Comparison of ENCODE assay signal across 14 cellular contexts in the genomic region with DNA sequence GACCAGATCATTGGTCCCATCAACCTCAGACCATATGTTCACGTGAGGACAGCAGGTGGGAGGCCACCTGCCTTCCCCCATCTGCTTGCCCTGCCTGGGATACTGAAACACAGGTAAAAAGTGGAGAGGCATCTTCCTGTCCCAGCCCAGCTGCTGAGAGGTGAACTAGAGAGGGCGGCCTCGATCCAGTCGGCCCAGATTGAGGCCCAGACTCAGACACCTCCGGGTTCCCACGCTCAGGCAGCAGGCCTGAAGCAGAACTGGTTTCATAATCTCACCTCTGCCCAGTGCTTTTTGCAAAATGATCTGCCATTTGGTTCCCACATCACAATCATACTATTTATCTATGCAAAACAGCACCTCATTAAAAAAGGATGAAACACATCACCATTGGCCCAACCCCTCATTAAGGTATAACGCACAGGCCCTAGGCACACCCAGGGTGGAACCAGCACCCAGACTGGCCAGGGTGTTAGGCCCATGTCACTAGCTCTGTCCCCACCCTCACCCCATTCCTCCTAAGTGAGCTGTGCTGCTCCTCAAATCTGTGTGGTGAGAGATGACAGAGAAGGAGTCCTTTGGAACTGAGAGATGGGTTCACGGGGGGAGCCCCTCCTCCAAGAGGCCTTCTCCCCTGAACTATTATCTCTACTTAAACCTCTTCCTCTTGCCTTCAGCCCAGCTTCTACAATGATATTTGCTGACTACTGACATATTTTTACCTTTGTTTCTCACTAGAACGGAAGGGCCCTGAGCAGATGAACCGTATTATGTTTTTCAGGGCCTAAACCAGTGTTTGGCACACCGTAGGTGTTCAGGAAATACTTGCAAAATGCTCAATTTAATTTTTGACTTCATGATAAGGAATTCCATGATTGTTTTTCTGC.
A peak's percentile ranks its signal among the peaks of the same experiment; 100 is the strongest.
DNase-seq lines count a peak whose midpoint lies in the region; ATAC-seq and TF ChIP-seq lines count a peak whose summit lies in the region.
"Had no signal": no experiment of that assay in that cellular context is flagged by ENCODE, and none has a peak within 500 bp of the region (broad histone marks: within the 10 kb centered on the region; RNA-seq: fewer than 3 reads in every experiment).

No MANE protein-coding gene starts in this region.

- intact Hi-C loops in mucosa of descending colon (cut with DNase I, micrococcal nuclease) = no loop called here

- H3K4me1 Mint-ChIP-seq in CD4-positive, CD25-positive, alpha-beta regulatory T cell = peaks cover 22 to 70% (median 56%) of the 10 kb centered on the region in 4 donors
- H3K4me1 Mint-ChIP-seq in activated naive CD8-positive, alpha-beta T cell treated with anti-CD3 and anti-CD28 coated beads, Interleukin-2, amount 50 U/mL, for 24 hours = peaks cover 40% of the 10 kb centered on the region

- H3K9me3 Mint-ChIP-seq in CD4-positive, CD25-positive, alpha-beta regulatory T cell = no peaks in the 10 kb centered on the region
- no peaks in the 10 kb centered on the region for H3K9me3 Mint-ChIP-seq in activated naive CD8-positive, alpha-beta T cell treated with anti-CD3 and anti-CD28 coated beads, Interleukin-2, amount 50 U/mL, for 24 hours

- no peaks in the 10 kb centered on the region for H3K36me3 ChIP-seq in CD4-positive, CD25-positive, alpha-beta regulatory T cell (ENCODE audit: control insufficient read depth, insufficient read depth, low read length)
- no peaks in the 10 kb centered on the region for H3K36me3 ChIP-seq in mucosa of descending colon (ENCODE audit: low read depth)
- H3K36me3 ChIP-seq: adrenal gland, Peyer's patch had no signal

- no peaks in the 10 kb centered on the region for H3K36me3 Mint-ChIP-seq in CD4-positive, CD25-positive, alpha-beta regulatory T cell
- H3K36me3 Mint-ChIP-seq in activated naive CD8-positive, alpha-beta T cell treated with anti-CD3 and anti-CD28 coated beads, Interleukin-2, amount 50 U/mL, for 24 hours (ENCODE audit: low read depth) = no peaks in the 10 kb centered on the region

- peak; percentile 10 for DNase-seq in DMS 273 (lab: John Stamatoyannopoulos, UW; ENCODE audit: unreplicated experiment)
- no peak for DNase-seq in DMS 273 treated with DMSO at 0.1 percent for 48 hours (lab: John Stamatoyannopoulos, UW)
- DNase-seq in CD4-positive, CD25-positive, alpha-beta regulatory T cell = peak in 2 of 3 donors; percentile 50 to 79
- no peak for DNase-seq in activated naive CD8-positive, alpha-beta T cell treated with anti-CD3 and anti-CD28 coated beads, Interleukin-2, amount 50 U/mL, for 24 hours
- no peak for DNase-seq in mucosa of descending colon
- DNase-seq in SHP77 (lab: John Stamatoyannopoulos, UW) = no peak
- no peak for DNase-seq in NK-92 (lab: John Stamatoyannopoulos, UW; ENCODE audit: unreplicated experiment)
- no peak for DNase-seq in superior temporal gyrus (ENCODE audit: extremely low spot score)
- DNase-seq: NCI-H1092, NCI-H226 had no signal

- H3K27ac ChIP-seq in CD4-positive, CD25-positive, alpha-beta regulatory T cell (ENCODE audit: insufficient read depth, low read length, poor library complexity, severe bottlenecking) = peak overlapping the region; percentile 76
- H3K27ac ChIP-seq: 22Rv1, adrenal gland, epithelial cell of prostate had no signal

- H3K27me3 Mint-ChIP-seq in CD4-positive, CD25-positive, alpha-beta regulatory T cell = peaks cover 4% of the 10 kb centered on the region
- H3K27me3 Mint-ChIP-seq in activated naive CD8-positive, alpha-beta T cell treated with anti-CD3 and anti-CD28 coated beads, Interleukin-2, amount 50 U/mL, for 24 hours = no peaks in the 10 kb centered on the region

- no peaks in the 10 kb centered on the region for H3K9me3 ChIP-seq in CD4-positive, CD25-positive, alpha-beta regulatory T cell (ENCODE audit: control insufficient read depth in 2 of 2, low read length in 2 of 2)
- H3K9me3 ChIP-seq in mucosa of descending colon = no peaks in the 10 kb centered on the region
- H3K9me3 ChIP-seq: adrenal gland, Peyer's patch had no signal

- TF ChIP-seq CTCF in mucosa of descending colon (IDR thresholded peaks at IDR 0.05) = no peak

- H3K27ac Mint-ChIP-seq in CD4-positive, CD25-positive, alpha-beta regulatory T cell = peak overlapping the region; percentile 93 to 95 (median 94)
- H3K27ac Mint-ChIP-seq in activated naive CD8-positive, alpha-beta T cell treated with anti-CD3 and anti-CD28 coated beads, Interleukin-2, amount 50 U/mL, for 24 hours = no peak overlapping the region

- H3K4me1 ChIP-seq in CD4-positive, CD25-positive, alpha-beta regulatory T cell (ENCODE audit: control insufficient read depth, insufficient read depth, low read length, poor library complexity, severe bottlenecking) = peaks cover 36% of the 10 kb centered on the region
- peaks cover 5% of the 10 kb centered on the region for H3K4me1 ChIP-seq in mucosa of descending colon (ENCODE audit: low read depth)
- H3K4me1 ChIP-seq: adrenal gland had no signal

- peak; percentile 70 to 75 for ATAC-seq in CD4-positive, CD25-positive, alpha-beta regulatory T cell (ENCODE audit: low read depth in 2 of 2)
- ATAC-seq in activated naive CD8-positive, alpha-beta T cell treated with anti-CD3 and anti-CD28 coated beads, Interleukin-2, amount 50 U/mL, for 24 hours = peak; percentile 39
- peak; percentile 60 for ATAC-seq in mucosa of descending colon

- H3K4me3 Mint-ChIP-seq in CD4-positive, CD25-positive, alpha-beta regulatory T cell = peak overlapping the region; percentile 56 to 71 (median 66)
- H3K4me3 Mint-ChIP-seq in activated naive CD8-positive, alpha-beta T cell treated with anti-CD3 and anti-CD28 coated beads, Interleukin-2, amount 50 U/mL, for 24 hours = no peak overlapping the region

- no peaks in the 10 kb centered on the region for H3K27me3 ChIP-seq in CD4-positive, CD25-positive, alpha-beta regulatory T cell (ENCODE audit: control insufficient read depth, insufficient read depth, low read length)
- H3K27me3 ChIP-seq: adrenal gland, Peyer's patch had no signal

- H3K4me3 ChIP-seq in CD4-positive, CD25-positive, alpha-beta regulatory T cell (ENCODE audit: low read depth, low read length) = peak overlapping the region; percentile 35
- H3K4me3 ChIP-seq in mucosa of descending colon = no peak overlapping the region
- H3K4me3 ChIP-seq: adrenal gland, Peyer's patch had no signal

Comparison
In these comparisons a context has a peak if more than half of its experiments do, and no peak if none do; other contexts are left out.
1. DNase-seq: peak in DMS 273 (single experiment) and CD4-positive, CD25-positive, alpha-beta regulatory T cell (2 of 3); none in DMS 273 treated with DMSO at 0.1 percent for 48 hours (single experiment), activated naive CD8-positive, alpha-beta T cell treated with anti-CD3 and anti-CD28 coated beads, Interleukin-2, amount 50 U/mL, for 24 hours (single experiment), mucosa of descending colon (0 of 3), SHP77 (0 of 2), NK-92 (single experiment) and superior temporal gyrus (single experiment).
2. Peak in every context shown above with its lines, with median percentiles within 50 percentile points of each other: ATAC-seq.